Comparison of ENCODE assay signal across 15 cellular contexts in the genomic region with DNA sequence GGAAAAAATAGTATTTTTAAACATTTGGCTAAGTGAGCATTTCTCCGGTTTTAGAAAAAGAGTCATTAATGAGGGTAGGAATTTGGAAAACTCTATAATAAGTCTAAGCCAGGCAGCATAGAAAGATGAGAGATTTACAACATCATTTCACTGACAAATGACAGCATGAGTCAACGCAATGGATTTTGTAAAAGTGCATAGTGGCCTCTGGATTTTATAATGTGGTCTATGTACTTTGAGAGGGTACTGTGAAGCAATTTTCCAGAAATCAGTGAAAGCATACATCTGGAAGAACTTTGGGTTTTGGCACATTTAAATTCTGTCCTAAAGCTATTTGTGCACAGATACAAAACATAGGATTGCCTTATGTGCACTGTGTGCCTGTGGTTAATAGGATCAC.
DNase-seq lines count a peak whose midpoint lies in the region; ATAC-seq, FAIRE-seq and TF ChIP-seq lines count a peak whose summit lies in the region.
"Had no signal": no experiment of that assay in that cellular context is flagged by ENCODE, and none has a peak within 500 bp of the region (broad histone marks: within the 10 kb centered on the region; RNA-seq: fewer than 3 reads in every experiment).

No MANE protein-coding gene starts in this region.

- CTCF ChIA-PET in WTC11 (lab: Charles Lee) = no interaction called here

- FAIRE-seq in HTR-8/SVneo (lab: Jason Lieb, UNC) = no peak

- DNase-seq in AG08396 (ENCODE audit: low spot score) (peak; percentile 25), HTR-8/SVneo (ENCODE audit: insufficient read length, low spot score) (peak; percentile 67), choroid plexus epithelial cell (ENCODE audit: low read depth) (peak; percentile 89), myocyte (ENCODE audit: low read depth) (peak; percentile 56), WTC11 (ENCODE audit: low spot score) (no peak), activated gamma-delta T cell (lab: John Stamatoyannopoulos, UW) (no peak)
- DNase-seq: activated B cell treated with CpG ODN at 0.5 μM for 24 hours; activated naive CD4-positive, alpha-beta T cell treated with anti-CD3 and anti-CD28 coated beads, Interleukin-2, amount 10 ng/mL, durations not matched to agents 7 days and 5 days; OCI-M1; posterior cingulate gyrus; SW 1271; thyroid gland had no signal

- POLR2A ChIA-PET in WTC11 (lab: Charles Lee) = no interaction called here

- no peak overlapping the region for H3K27ac Mint-ChIP-seq in WTC11
- H3K27ac Mint-ChIP-seq: activated B cell treated with CpG ODN at 0.5 μM for 24 hours; activated naive CD4-positive, alpha-beta T cell treated with anti-CD3 and anti-CD28 coated beads, Interleukin-2, amount 10 ng/mL, durations not matched to agents 7 days and 5 days; B cell had no signal

- H3K4me3 Mint-ChIP-seq in WTC11 = no peak overlapping the region
- H3K4me3 Mint-ChIP-seq: activated B cell treated with CpG ODN at 0.5 μM for 24 hours; activated naive CD4-positive, alpha-beta T cell treated with anti-CD3 and anti-CD28 coated beads, Interleukin-2, amount 10 ng/mL, durations not matched to agents 7 days and 5 days; B cell had no signal

- H3K9me3 Mint-ChIP-seq in WTC11 = no peaks in the 10 kb centered on the region
- H3K9me3 Mint-ChIP-seq: activated B cell treated with CpG ODN at 0.5 μM for 24 hours; activated naive CD4-positive, alpha-beta T cell treated with anti-CD3 and anti-CD28 coated beads, Interleukin-2, amount 10 ng/mL, durations not matched to agents 7 days and 5 days had no signal

- peaks cover 24% of the 10 kb centered on the region for H3K4me1 Mint-ChIP-seq in WTC11
- H3K4me1 Mint-ChIP-seq: activated naive CD4-positive, alpha-beta T cell treated with anti-CD3 and anti-CD28 coated beads, Interleukin-2, amount 10 ng/mL, durations not matched to agents 7 days and 5 days; B cell had no signal

- TF ChIP-seq CTCF in choroid plexus epithelial cell (conservative IDR thresholded peaks at IDR 0.05; ENCODE audit: low read depth, low read length) = no peak
- TF ChIP-seq CTCF in WTC11 (IDR thresholded peaks at IDR 0.05) = no peak

- H3K27me3 Mint-ChIP-seq in WTC11 (ENCODE audit: low read depth) = no peaks in the 10 kb centered on the region
- H3K27me3 Mint-ChIP-seq: activated B cell treated with CpG ODN at 0.5 μM for 24 hours; activated naive CD4-positive, alpha-beta T cell treated with anti-CD3 and anti-CD28 coated beads, Interleukin-2, amount 10 ng/mL, durations not matched to agents 7 days and 5 days; B cell had no signal

- H3K4me3 ChIP-seq in choroid plexus epithelial cell (ENCODE audit: low read depth, low read length) = no peak overlapping the region
- H3K4me3 ChIP-seq: thyroid gland had no signal

- ATAC-seq in WTC11 = no peak
- ATAC-seq in HG02884 (IDR thresholded peaks at IDR 0.05; ENCODE audit: unreplicated experiment) = no peak
- ATAC-seq in HG03439 (IDR thresholded peaks at IDR 0.05; ENCODE audit: unreplicated experiment) = no peak

- H3K36me3 Mint-ChIP-seq in WTC11 = no peaks in the 10 kb centered on the region
- H3K36me3 Mint-ChIP-seq: activated naive CD4-positive, alpha-beta T cell treated with anti-CD3 and anti-CD28 coated beads, Interleukin-2, amount 10 ng/mL, durations not matched to agents 7 days and 5 days had no signal

TF ChIP-seq in WTC11, 78 proteins besides CTCF, POLR2A, EP300 and RAD21:
- TF ChIP-seq, protein P1, sequence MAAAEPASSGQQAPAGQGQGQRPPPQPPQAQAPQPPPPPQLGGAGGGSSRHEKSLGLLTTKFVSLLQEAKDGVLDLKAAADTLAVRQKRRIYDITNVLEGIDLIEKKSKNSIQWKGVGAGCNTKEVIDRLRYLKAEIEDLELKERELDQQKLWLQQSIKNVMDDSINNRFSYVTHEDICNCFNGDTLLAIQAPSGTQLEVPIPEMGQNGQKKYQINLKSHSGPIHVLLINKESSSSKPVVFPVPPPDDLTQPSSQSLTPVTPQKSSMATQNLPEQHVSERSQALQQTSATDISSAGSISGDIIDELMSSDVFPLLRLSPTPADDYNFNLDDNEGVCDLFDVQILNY (CRISPR knock-in tag; IDR thresholded peaks at IDR 0.05) = no peak
- TF ChIP-seq IRF2 (CRISPR knock-in tag; IDR thresholded peaks at IDR 0.05; ENCODE audit: borderline replicate concordance, low read depth) (no peak), GRHL2 (CRISPR knock-in tag; IDR thresholded peaks at IDR 0.05; ENCODE audit: insufficient replicate concordance, severe bottlenecking) (no peak), NFATC4 (CRISPR knock-in tag; IDR thresholded peaks at IDR 0.05) (no peak), NFE2L1 (CRISPR knock-in tag; IDR thresholded peaks at IDR 0.05) (no peak), ETV6 (CRISPR knock-in tag; IDR thresholded peaks at IDR 0.05) (no peak), CREM (CRISPR knock-in tag; IDR thresholded peaks at IDR 0.05) (no peak), ZNF317 (CRISPR knock-in tag; IDR thresholded peaks at IDR 0.05; ENCODE audit: borderline replicate concordance, low read depth) (no peak), GABPB1 (CRISPR knock-in tag; IDR thresholded peaks at IDR 0.05) (no peak), JUN (CRISPR knock-in tag; IDR thresholded peaks at IDR 0.05) (no peak), TCF7 (CRISPR knock-in tag; IDR thresholded peaks at IDR 0.05; ENCODE audit: low read depth) (no peak), SOX15 (CRISPR knock-in tag; IDR thresholded peaks at IDR 0.05) (no peak)
- TF ChIP-seq, protein P2, sequence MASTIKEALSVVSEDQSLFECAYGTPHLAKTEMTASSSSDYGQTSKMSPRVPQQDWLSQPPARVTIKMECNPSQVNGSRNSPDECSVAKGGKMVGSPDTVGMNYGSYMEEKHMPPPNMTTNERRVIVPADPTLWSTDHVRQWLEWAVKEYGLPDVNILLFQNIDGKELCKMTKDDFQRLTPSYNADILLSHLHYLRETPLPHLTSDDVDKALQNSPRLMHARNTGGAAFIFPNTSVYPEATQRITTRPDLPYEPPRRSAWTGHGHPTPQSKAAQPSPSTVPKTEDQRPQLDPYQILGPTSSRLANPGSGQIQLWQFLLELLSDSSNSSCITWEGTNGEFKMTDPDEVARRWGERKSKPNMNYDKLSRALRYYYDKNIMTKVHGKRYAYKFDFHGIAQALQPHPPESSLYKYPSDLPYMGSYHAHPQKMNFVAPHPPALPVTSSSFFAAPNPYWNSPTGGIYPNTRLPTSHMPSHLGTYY (CRISPR knock-in tag; IDR thresholded peaks at IDR 0.05) = no peak

Comparison
In these comparisons a context has a peak if more than half of its experiments do, and no peak if none do; other contexts are left out.
1. DNase-seq: peak in AG08396 (single experiment), HTR-8/SVneo (single experiment), choroid plexus epithelial cell (single experiment) and myocyte (single experiment); none in WTC11 (single experiment) and activated gamma-delta T cell (single experiment).